9 cellular contexts compared by ENCODE assay signal in genomic region chr17:45631941-45632340, GRCh38.
"Had no signal": no experiment of that assay in that cellular context is flagged by ENCODE, and none has a peak within 500 bp of the region (broad histone marks: within the 10 kb centered on the region; RNA-seq: fewer than 3 reads in every experiment).

No MANE protein-coding gene starts in this region.

- H3K4me1 ChIP-seq: HAP-1 had no signal

- ATAC-seq: GM23338, HCT116 had no signal

- H3K27ac ChIP-seq: GM23248 had no signal

- DNase-seq: GM23248, GOT3, H7, H9, HCEC 1CT, HFFc6 had no signal

- H3K9ac ChIP-seq: GM23248 had no signal

- H3K9me3 ChIP-seq: HAP-1 had no signal

- H2AFZ ChIP-seq: GM23248, GM23338 had no signal

- H3K4me3 ChIP-seq: GM23248, GM23338, HAP-1 had no signal

- H3K4me2 ChIP-seq: GM23338 had no signal
